In genomic region chr16:14564881-14565687, GRCh38 we compare ENCODE assay signal across 10 cellular contexts.
DNase-seq lines count a peak whose midpoint lies in the region; ATAC-seq, FAIRE-seq and TF ChIP-seq lines count a peak whose summit lies in the region.
"Had no signal": no experiment of that assay in that cellular context is flagged by ENCODE, and none has a peak within 500 bp of the region (broad histone marks: within the 10 kb centered on the region; RNA-seq: fewer than 3 reads in every experiment).

No MANE protein-coding gene starts in this region.

- peak; percentile 29 for ATAC-seq in HepG2
- no peak for ATAC-seq in HG02870 (IDR thresholded peaks at IDR 0.05; ENCODE audit: unreplicated experiment)
- no peak for ATAC-seq in HG03469 (IDR thresholded peaks at IDR 0.05; ENCODE audit: unreplicated experiment)

- H3K4me3 ChIP-seq in HepG2 (replicated peaks in 1 of 3; ENCODE audit: insufficient read depth in 1 of 3, low read depth in 2 of 3, low read length in 3 of 3): no peak overlapping the region
- H3K4me3 ChIP-seq: lung had no signal

- no peaks in the 10 kb centered on the region for H3K27me3 Mint-ChIP-seq in activated T-helper 2 cell treated with anti-CD3 and anti-CD28 coated beads, Interferon-gamma antibody, Interleukin-2, Interleukin-4, amounts not matched to agents 10 μg/mL and 5 μg/mL and 100 μg/mL, durations not matched to agents 14 hours and 24 hours and 36 hours (ENCODE audit: low read depth)
- H3K27me3 Mint-ChIP-seq: activated naive CD4-positive, alpha-beta T cell treated with anti-CD3 and anti-CD28 coated beads, Interleukin-2, amount 50 U/mL, for 24 hours had no signal

- no peaks in the 10 kb centered on the region for H3K9me3 ChIP-seq in HepG2 (ENCODE audit: low read length)

- no TSS peak for BruUV-seq in HepG2 (replicated peaks; lab: Mats Ljungman, UMichigan)

- no peak for TF ChIP-seq RAD21 in HepG2 (CRISPR knock-in tag; IDR thresholded peaks at IDR 0.05)

- H3K27ac Mint-ChIP-seq in activated T-helper 2 cell treated with anti-CD3 and anti-CD28 coated beads, Interferon-gamma antibody, Interleukin-2, Interleukin-4, amounts not matched to agents 10 μg/mL and 5 μg/mL and 100 μg/mL, durations not matched to agents 14 hours and 24 hours and 36 hours: peak overlapping the region; percentile 44

- 0 out of 4 replicates have a peak, but pooled peaks of 1 of the 2 experiments have one; percentile 9 for TF ChIP-seq EP300 in HepG2 (IDR thresholded peaks at IDR 0.05; ENCODE audit: low read depth in 2 of 2, low read length in 2 of 2)
- no peak for TF ChIP-seq EP300 in HepG2 (CRISPR knock-in tag; IDR thresholded peaks at IDR 0.05; ENCODE audit: borderline replicate concordance)

- no peak overlapping the region for H3K4me2 ChIP-seq in HepG2 (ENCODE audit: low read depth, low read length)

- H3K27me3 ChIP-seq in HepG2 (ENCODE audit: control insufficient read depth in 1 of 2, insufficient read depth in 2 of 2, low read length in 2 of 2): no peaks in the 10 kb centered on the region

- no peaks in the 10 kb centered on the region for H4K20me1 ChIP-seq in HepG2 (ENCODE audit: insufficient read depth, low read length)

- H3K4me3 Mint-ChIP-seq in activated T-helper 2 cell treated with anti-CD3 and anti-CD28 coated beads, Interferon-gamma antibody, Interleukin-2, Interleukin-4, amounts not matched to agents 10 μg/mL and 5 μg/mL and 100 μg/mL, durations not matched to agents 14 hours and 24 hours and 36 hours (ENCODE audit: low read depth): no peak overlapping the region
- H3K4me3 Mint-ChIP-seq: activated naive CD4-positive, alpha-beta T cell treated with anti-CD3 and anti-CD28 coated beads, Interleukin-2, amount 50 U/mL, for 24 hours had no signal

- peak overlapping the region; percentile 43 for H3K27ac ChIP-seq in HepG2 (ENCODE audit: extremely low read length, insufficient read depth, low read length)

- no peak for TF ChIP-seq POLR2A in HepG2 (IDR thresholded peaks at IDR 0.05; ENCODE audit: insufficient read depth in 1 of 2, low read depth in 2 of 2, low read length in 2 of 2)

- intact Hi-C loops in activated T-helper 2 cell treated with anti-CD3 and anti-CD28 coated beads, Interferon-gamma antibody, Interleukin-2, Interleukin-4, amounts not matched to agents 10 μg/mL and 5 μg/mL and 100 μg/mL, durations not matched to agents 14 hours and 24 hours and 36 hours (cut with micrococcal nuclease): no loop called here
- intact Hi-C loops in HepG2 (cut with micrococcal nuclease; ENCODE audit: unreplicated experiment): no loop called here

- no peaks in the 10 kb centered on the region for H3K9me3 Mint-ChIP-seq in activated T-helper 2 cell treated with anti-CD3 and anti-CD28 coated beads, Interferon-gamma antibody, Interleukin-2, Interleukin-4, amounts not matched to agents 10 μg/mL and 5 μg/mL and 100 μg/mL, durations not matched to agents 14 hours and 24 hours and 36 hours
- H3K9me3 Mint-ChIP-seq: activated naive CD4-positive, alpha-beta T cell treated with anti-CD3 and anti-CD28 coated beads, Interleukin-2, amount 50 U/mL, for 24 hours had no signal

- FAIRE-seq in HepG2 (lab: Jason Lieb, UNC): peak; percentile 39

- peaks cover 18% of the 10 kb centered on the region for H3K36me3 Mint-ChIP-seq in activated T-helper 2 cell treated with anti-CD3 and anti-CD28 coated beads, Interferon-gamma antibody, Interleukin-2, Interleukin-4, amounts not matched to agents 10 μg/mL and 5 μg/mL and 100 μg/mL, durations not matched to agents 14 hours and 24 hours and 36 hours (ENCODE audit: low read depth)

- no peak for TF ChIP-seq CTCF in HepG2 (CRISPR knock-in tag; IDR thresholded peaks at IDR 0.05)

- in situ Hi-C loops in HepG2 (cut with HindIII; ENCODE audit: extremely low pct_ligation_motif_present, low pct_unique_long_range_greater_than_20kb): no loop called here

- DNase-seq in COLO668 (lab: John Stamatoyannopoulos, UW; ENCODE audit: unreplicated experiment) (peak; percentile 41), NCI-H1092 (lab: John Stamatoyannopoulos, UW) (peak; percentile 27), HepG2 (ENCODE audit: low spot score) (peak; percentile 34), germinal center (ENCODE audit: low spot score) (no peak), NK-92 (lab: John Stamatoyannopoulos, UW; ENCODE audit: unreplicated experiment) (no peak)
- DNase-seq in activated T-helper 2 cell treated with anti-CD3 and anti-CD28 coated beads, Interferon-gamma antibody, Interleukin-2, Interleukin-4, amounts not matched to agents 10 μg/mL and 5 μg/mL and 100 μg/mL, durations not matched to agents 14 hours and 24 hours and 36 hours (ENCODE audit: low spot score): no peak

- H3K36me3 ChIP-seq in HepG2 (replicated peaks in 1 of 2; ENCODE audit: control insufficient read depth in 1 of 2, insufficient read depth in 2 of 2, low read length in 2 of 2): peaks cover 2 to 5% of the 10 kb centered on the region in 2 experiments; a peak in 4 of 5 replicates

- H3K4me1 ChIP-seq in HepG2 (ENCODE audit: insufficient read depth, low read length): peaks cover 64% of the 10 kb centered on the region

- CTCF ChIA-PET in HepG2 (lab: Yijun Ruan, JAX; ENCODE audit: low intra/inter-chr PET ratio, low total read pairs): no interaction called here

- WGBS in HepG2 (ENCODE audit: low lambda C conversion rate): 68% methylated on average over 5 of the region's 5 CpGs

- no peaks in the 10 kb centered on the region for H3K79me2 ChIP-seq in HepG2 (ENCODE audit: insufficient read depth, low read length)

- POLR2A ChIA-PET in HepG2 (lab: Yijun Ruan, JAX): interaction anchor here (1.2 to 1.5 kb wide), 3 partner anchors 20 to 645 kb away, joined by 3 to 4 read pairs (median 3); partner anchors contain the start of gene ERCC4

- peaks cover 13% of the 10 kb centered on the region for H3K4me1 Mint-ChIP-seq in activated T-helper 2 cell treated with anti-CD3 and anti-CD28 coated beads, Interferon-gamma antibody, Interleukin-2, Interleukin-4, amounts not matched to agents 10 μg/mL and 5 μg/mL and 100 μg/mL, durations not matched to agents 14 hours and 24 hours and 36 hours (ENCODE audit: low read depth)

- no peak overlapping the region for H3K9ac ChIP-seq in HepG2 (ENCODE audit: insufficient read depth, low read depth, low read length)

- no peak overlapping the region for H2AFZ ChIP-seq in HepG2 (ENCODE audit: low read length)

TF ChIP-seq in HepG2, 621 proteins besides CTCF, POLR2A, EP300 and RAD21 (continues in another document):
- TF ChIP-seq ZNF574 (CRISPR knock-in tag; IDR thresholded peaks at IDR 0.05) (no peak), YEATS2 (CRISPR knock-in tag; IDR thresholded peaks at IDR 0.05; ENCODE audit: borderline replicate concordance) (0 out of 2 replicates have a peak, but pooled peaks have one; percentile 38), ZFP41 (CRISPR knock-in tag; IDR thresholded peaks at IDR 0.05; ENCODE audit: borderline replicate concordance) (no peak), FOXA1 (IDR thresholded peaks at IDR 0.05) (no peak), FOXA1 (CRISPR knock-in tag; IDR thresholded peaks at IDR 0.05) (peak; percentile 42; the same call in 1 of the 2 replicates), EZH2 (conservative IDR thresholded peaks at IDR 0.05; ENCODE audit: low read depth, low read length) (no peak), CBX5 (CRISPR knock-in tag; IDR thresholded peaks at IDR 0.05; ENCODE audit: borderline replicate concordance) (no peak), ZNF614 (CRISPR knock-in tag; IDR thresholded peaks at IDR 0.05; ENCODE audit: borderline replicate concordance) (peak; percentile 29; the same call in 1 of the 2 replicates), GATAD2A (CRISPR knock-in tag; IDR thresholded peaks at IDR 0.05) (0 out of 2 replicates have a peak, but pooled peaks have one; percentile 18)

Comparison
In these comparisons a context has a peak if more than half of its experiments do, and no peak if none do; other contexts are left out.
1. DNase-seq: peak in COLO668 (single experiment), NCI-H1092 (single experiment) and HepG2 (single experiment); none in activated T-helper 2 cell treated with anti-CD3 and anti-CD28 coated beads, Interferon-gamma antibody, Interleukin-2, Interleukin-4, amounts not matched to agents 10 μg/mL and 5 μg/mL and 100 μg/mL, durations not matched to agents 14 hours and 24 hours and 36 hours (single experiment), germinal center (single experiment) and NK-92 (single experiment).